Comparison of ENCODE assay signal across 8 cellular contexts in the genomic region with DNA sequence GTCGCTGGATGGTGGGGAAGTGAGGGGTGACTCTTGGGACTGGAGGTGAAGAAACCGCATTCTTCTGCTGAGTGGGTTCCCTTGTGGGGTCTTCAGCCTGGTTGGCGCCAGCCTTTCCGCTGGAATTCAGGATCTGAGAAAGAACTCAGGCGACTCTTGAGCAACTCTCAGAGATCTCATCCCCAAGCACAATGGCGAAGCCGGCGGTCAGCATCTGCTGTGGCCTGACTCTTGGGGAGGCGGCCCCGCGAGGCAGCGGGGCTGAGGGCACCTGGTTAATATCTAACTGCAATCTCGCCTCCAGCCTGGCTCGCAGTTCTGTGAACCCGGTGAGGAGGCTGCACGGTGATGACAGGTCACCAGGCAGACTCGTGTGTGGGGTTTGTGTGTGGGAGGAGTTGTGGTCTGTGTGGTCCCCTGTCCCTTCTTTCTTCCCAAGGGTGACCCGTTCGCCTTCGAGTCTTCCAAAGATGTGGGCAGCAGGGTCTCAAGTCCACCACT. TPM values are rescaled to one million over a fixed set of nuclear protein-coding genes. Genes with fewer than 3 reads are reported as not detected.
DNase-seq lines count a peak whose midpoint lies in the region; ATAC-seq, FAIRE-seq and TF ChIP-seq lines count a peak whose summit lies in the region.

No MANE protein-coding gene starts in this region.

- H3K27ac ChIP-seq in RWPE2 (ENCODE audit: poor library complexity, severe bottlenecking) (peak overlapping the region; percentile 47), K562 (ENCODE audit: extremely low read depth, low read depth, low read length) (peak overlapping the region; percentile 88)

- WGBS in K562 (ENCODE audit: insufficient coverage, low coverage, missing lambda C conversion rate) = 2% methylated on average over 20 of the region's 20 CpGs

- intact Hi-C loops in K562 (cut with micrococcal nuclease) = loop anchor here (2.0 to 5.0 kb wide), 2 partner anchors 29 to 65 kb away; partner anchors contain the start of gene ZNF823

- CTCF ChIA-PET in K562 (lab: Yijun Ruan, JAX; ENCODE audit: low intra/inter-chr PET ratio) = no interaction called here

- H3K4me3 ChIP-seq in RWPE2 (ENCODE audit: severe bottlenecking) (peak overlapping the region; percentile 76), K562 (peak overlapping the region; percentile 96), skeletal muscle satellite cell (ENCODE audit: low read length) (peak overlapping the region; percentile 80)

- H3K9me1 ChIP-seq in K562 (ENCODE audit: control insufficient read depth, insufficient read depth, low read length) = no peaks in the 10 kb centered on the region

- in situ Hi-C loops in K562 (cut with MboI) = no loop called here

- peak; percentile 60 for FAIRE-seq in K562 (lab: Jason Lieb, UNC)

- H3K36me3 ChIP-seq in RWPE2 (ENCODE audit: low read depth) = peaks cover 3% of the 10 kb centered on the region; the same call in 1 of the 2 replicates
- peaks cover 9% of the 10 kb centered on the region; the same call in 2 of the 3 replicates for H3K36me3 ChIP-seq in K562 (ENCODE audit: control insufficient read depth, insufficient read depth, low read length)
- peaks cover 3% of the 10 kb centered on the region for H3K36me3 ChIP-seq in skeletal muscle satellite cell (ENCODE audit: insufficient read depth, low read length)

- ATAC-seq in HG02610 (IDR thresholded peaks at IDR 0.05; ENCODE audit: unreplicated experiment) = peak; percentile 21
- ATAC-seq in RWPE2 (ENCODE audit: low read depth) = peak; percentile 6; the same call in 2 of the 3 replicates
- ATAC-seq in K562 = peak; percentile 36
- ATAC-seq in HG02852 (IDR thresholded peaks at IDR 0.05; ENCODE audit: unreplicated experiment) = no peak

- TF ChIP-seq EP300 in K562 (IDR thresholded peaks at IDR 0.05; ENCODE audit: low read length) = no peak

- H3K9me3 ChIP-seq in RWPE2 (ENCODE audit: severe bottlenecking) (peaks cover 3% of the 10 kb centered on the region), K562 (replicated peaks; ENCODE audit: control insufficient read depth, insufficient read depth, low read depth, low read length) (peaks cover 17% of the 10 kb centered on the region), skeletal muscle satellite cell (replicated peaks; ENCODE audit: low read length) (peaks cover 7% of the 10 kb centered on the region)

- H3K9ac ChIP-seq in K562 (ENCODE audit: insufficient read depth in 1 of 2, low read depth in 2 of 2, low read length in 2 of 2) = peak overlapping the region; percentile 88 to 97
- H3K9ac ChIP-seq in skeletal muscle satellite cell (ENCODE audit: low read depth, low read length) = peak overlapping the region; percentile 97

- no peaks in the 10 kb centered on the region for H3K27me3 ChIP-seq in RWPE2 (ENCODE audit: insufficient read depth, poor library complexity, severe bottlenecking)
- H3K27me3 ChIP-seq in K562 (ENCODE audit: control insufficient read depth in 2 of 2, insufficient read depth in 2 of 2, low read length in 2 of 2) = no peaks in the 10 kb centered on the region
- peaks cover 3% of the 10 kb centered on the region for H3K27me3 ChIP-seq in skeletal muscle satellite cell (ENCODE audit: control insufficient read depth, insufficient read depth, low read length)

- no peak overlapping the region for H2AFZ ChIP-seq in K562 (ENCODE audit: low read depth, low read length)

- no peaks in the 10 kb centered on the region for H4K20me1 ChIP-seq in K562 (replicated peaks; ENCODE audit: control insufficient read depth, insufficient read depth, low read length)

- TF ChIP-seq CTCF in GM10266 (IDR thresholded peaks at IDR 0.05; ENCODE audit: control insufficient read depth, insufficient read depth, low read depth, missing control alignments) (no peak), RWPE2 (IDR thresholded peaks at IDR 0.05; ENCODE audit: poor library complexity, severe bottlenecking) (no peak), K562 (IDR thresholded peaks at IDR 0.05 in 2 of 3, conservative IDR thresholded peaks at IDR 0.05 in 1 of 3; ENCODE audit: insufficient read depth in 2 of 3, low read depth in 1 of 3, low read length in 3 of 3) (no peak)

- BruUV-seq in K562 (replicated peaks; lab: Mats Ljungman, UMichigan) = no TSS peak

- peak; percentile 33 for DNase-seq in GM10266 (ENCODE audit: extremely low spot score)
- DNase-seq in RWPE2 (ENCODE audit: low spot score) = no peak
- peak; percentile 34 to 67 (median 39) for DNase-seq in K562 (ENCODE audit: extremely low read depth in 1 of 4, low spot score in 3 of 4)
- DNase-seq in iPS-NIHi7 (ENCODE audit: extremely low spot score) = peak; percentile 17
- DNase-seq in NCI-H2107 (lab: John Stamatoyannopoulos, UW) = no peak

- H3K4me1 ChIP-seq in RWPE2 (ENCODE audit: insufficient read depth, poor library complexity, severe bottlenecking) (no peaks in the 10 kb centered on the region), K562 (replicated peaks in 1 of 2; ENCODE audit: control insufficient read depth in 2 of 2, insufficient read depth in 2 of 2, low read length in 2 of 2) (peaks cover 7 to 18% of the 10 kb centered on the region in 2 experiments), skeletal muscle satellite cell (ENCODE audit: control insufficient read depth, insufficient read depth, low read length) (peaks cover 8% of the 10 kb centered on the region)

- POLR2A ChIA-PET in K562 (lab: Yijun Ruan, JAX) = interaction anchor here (0.6 kb wide), 2 partner anchors 40 to 345 kb away, joined by 3 read pairs; no protein-coding TSS in a partner anchor

- H3K4me2 ChIP-seq in K562 (ENCODE audit: insufficient read depth, low read length) = peak overlapping the region; percentile 92
- H3K4me2 ChIP-seq in skeletal muscle satellite cell (ENCODE audit: low read length) = peak overlapping the region; percentile 94

- H3K79me2 ChIP-seq in K562 (ENCODE audit: control insufficient read depth, insufficient read depth, low read length) = peaks cover 29% of the 10 kb centered on the region

- TF ChIP-seq RAD21 in K562 (CRISPR knock-in tag; conservative IDR thresholded peaks at IDR 0.05 in 1 of 2, IDR thresholded peaks at IDR 0.05 in 1 of 2) = no peak

- no peak for TF ChIP-seq POLR2A in K562 (conservative IDR thresholded peaks at IDR 0.05)

RNA-seq across cellular contexts. Expression of gene ZNF441, which starts 0.9 kb away (rescaled TPM):
- total RNA-seq in K562 (2011; cell fraction: chromatin; rRNA removed; ENCODE audit: low replicate concordance) = 20.6 and 66.2 TPM in 2 replicates
- total RNA-seq in K562 (2011; cell fraction: nucleolus; rRNA removed) = 11.5 and 20.8 TPM in 2 replicates
- total RNA-seq in K562 (2011; cell fraction: nucleoplasm; rRNA removed) = 23.3 and 24.1 TPM in 2 replicates
- total RNA-seq in K562 (2014; rRNA removed) (7.8 and 8.2 TPM in 2 replicates), K562 (2014; rRNA removed; fragmentation: Illumina TruSeq; extraction: Trizol) (12.0 and 12.2 TPM in 2 replicates), K562 (2015; rRNA removed; fragmentation: Illumina TruSeq; extraction: Trizol) (10.4 and 14.0 TPM in 2 replicates), K562 (2021) (5.6 and 5.7 TPM in 2 replicates)
- polyA plus RNA-seq in K562 (2011; rRNA removed) (10.5 and 11.1 TPM in 2 replicates), K562 (2014; fragmentation: Illumina TruSeq; extraction: Trizol) (6.4 and 8.3 TPM in 2 replicates), K562 (2014; fragmentation: Nextera tagmentation; extraction: Ambion mirVana) (1 to 10 TPM; 1.9 to 3.3 TPM), K562 (2014; rRNA removed) (7.0 and 7.4 TPM in 2 replicates)
- 1.3 and 2.1 TPM in 2 replicates for polyA plus RNA-seq in K562 (2011; cell fraction: cytosol; rRNA removed)
- 22.4 and 23.3 TPM in 2 replicates for polyA plus RNA-seq in K562 (2011; cell fraction: nucleus; rRNA removed)
- polyA plus RNA-seq in K562 (2012) = 3.4 and 5.7 TPM in 2 replicates
- polyA minus RNA-seq in K562 (2011; rRNA and poly(A)+ RNA removed) = 21.8 and 32.6 TPM in 2 replicates
- polyA minus RNA-seq in K562 (2011; cell fraction: cytosol; rRNA and poly(A)+ RNA removed) = 4.3 and 8.7 TPM in 2 replicates
- 21.7 and 40.3 TPM in 2 replicates for polyA minus RNA-seq in K562 (2011; cell fraction: nucleus; rRNA and poly(A)+ RNA removed)
- 7.4 and 11.1 TPM in 2 replicates for total RNA-seq in skeletal muscle satellite cell (2012; rRNA removed)

RNA-seq across cellular contexts. Expression of gene ZNF823, which starts 28.9 kb away (rescaled TPM):
- 6.3 and 16.7 TPM in 2 replicates for total RNA-seq in K562 (2011; cell fraction: chromatin; rRNA removed; ENCODE audit: low replicate concordance)
- total RNA-seq in K562 (2011; cell fraction: nucleolus; rRNA removed) = 4.2 and 4.6 TPM in 2 replicates
- 4.1 and 4.8 TPM in 2 replicates for total RNA-seq in K562 (2011; cell fraction: nucleoplasm; rRNA removed)
- total RNA-seq in K562 (2014; rRNA removed) = 4.0 and 4.2 TPM in 2 replicates
- 8.8 and 9.5 TPM in 2 replicates for total RNA-seq in K562 (2014; rRNA removed; fragmentation: Illumina TruSeq; extraction: Trizol)
- 11.0 and 13.4 TPM in 2 replicates for total RNA-seq in K562 (2015; rRNA removed; fragmentation: Illumina TruSeq; extraction: Trizol)
- total RNA-seq in K562 (2021) = 4.4 and 5.0 TPM in 2 replicates
- 7.7 and 7.9 TPM in 2 replicates for polyA plus RNA-seq in K562 (2011; rRNA removed)
- polyA plus RNA-seq in K562 (2011; cell fraction: cytosol; rRNA removed) = 2.1 and 3.6 TPM in 2 replicates
- polyA plus RNA-seq in K562 (2011; cell fraction: nucleus; rRNA removed) = 4.3 and 7.7 TPM in 2 replicates
- 4.4 and 5.8 TPM in 2 replicates for polyA plus RNA-seq in K562 (2012)
- 6.1 and 6.7 TPM in 2 replicates for polyA plus RNA-seq in K562 (2014; fragmentation: Illumina TruSeq; extraction: Trizol)
- polyA plus RNA-seq in K562 (2014; fragmentation: Nextera tagmentation; extraction: Ambion mirVana) = 10 to 100 TPM in 1 of 2 experiments, 1 to 10 TPM in 1; 5.4 to 11.6 TPM
- polyA plus RNA-seq in K562 (2014; rRNA removed) = 4.1 and 4.6 TPM in 2 replicates
- 15.3 and 21.9 TPM in 2 replicates for polyA minus RNA-seq in K562 (2011; rRNA and poly(A)+ RNA removed)
- 5.2 and 5.9 TPM in 2 replicates for polyA minus RNA-seq in K562 (2011; cell fraction: cytosol; rRNA and poly(A)+ RNA removed)
- polyA minus RNA-seq in K562 (2011; cell fraction: nucleus; rRNA and poly(A)+ RNA removed) = 2.0 and 5.2 TPM in 2 replicates
- 2.8 and 3.5 TPM in 2 replicates for total RNA-seq in skeletal muscle satellite cell (2012; rRNA removed)

RNA-seq across cellular contexts. Expression of gene ZNF491, which starts 30.6 kb away (rescaled TPM):
- total RNA-seq in K562 (2011; cell fraction: chromatin; rRNA removed; ENCODE audit: low replicate concordance) = 2.3 and 4.6 TPM in 2 replicates
- 0.83 and 2.2 TPM in 2 replicates for total RNA-seq in K562 (2011; cell fraction: nucleolus; rRNA removed)
- 3.0 and 3.8 TPM in 2 replicates for total RNA-seq in K562 (2011; cell fraction: nucleoplasm; rRNA removed)
- total RNA-seq in K562 (2014; rRNA removed) (0.27 and 0.53 TPM in 2 replicates), K562 (2014; rRNA removed; fragmentation: Illumina TruSeq; extraction: Trizol) (0.61 and 0.95 TPM in 2 replicates), K562 (2015; rRNA removed; fragmentation: Illumina TruSeq; extraction: Trizol) (0.34 and 0.65 TPM in 2 replicates), K562 (2021) (0.38 and 0.51 TPM in 2 replicates)
- polyA plus RNA-seq in K562 (2011; rRNA removed) (0.56 and 0.70 TPM in 2 replicates), K562 (2014; fragmentation: Illumina TruSeq; extraction: Trizol) (0.25 and 0.28 TPM in 2 replicates), K562 (2014; fragmentation: Nextera tagmentation; extraction: Ambion mirVana) (under 1 TPM in 1 of 2 experiments, not detected in 1; 0.24 TPM), K562 (2014; rRNA removed) (0.19 and 0.22 TPM in 2 replicates)
- polyA plus RNA-seq in K562 (2011; cell fraction: cytosol; rRNA removed) = 0.29 TPM in 1 of 2 replicates, not detected in the other
- polyA plus RNA-seq in K562 (2011; cell fraction: nucleus; rRNA removed) = 0.63 and 1.5 TPM in 2 replicates
- polyA plus RNA-seq in K562 (2012) = 0.18 and 0.42 TPM in 2 replicates
- 1.6 and 2.8 TPM in 2 replicates for polyA minus RNA-seq in K562 (2011; rRNA and poly(A)+ RNA removed)
- polyA minus RNA-seq in K562 (2011; cell fraction: cytosol; rRNA and poly(A)+ RNA removed) = 0.55 TPM in 1 of 2 replicates, not detected in the other
- 0.94 and 1.6 TPM in 2 replicates for polyA minus RNA-seq in K562 (2011; cell fraction: nucleus; rRNA and poly(A)+ RNA removed)
- total RNA-seq in skeletal muscle satellite cell (2012; rRNA removed) = 1.0 and 1.1 TPM in 2 replicates

RNA-seq across cellular contexts. Expression of gene ZNF440, which starts 46.4 kb away (rescaled TPM):
- total RNA-seq in K562 (2011; cell fraction: chromatin; rRNA removed; ENCODE audit: low replicate concordance) = 40.8 and 110 TPM in 2 replicates
- total RNA-seq in K562 (2011; cell fraction: nucleolus; rRNA removed) = 29.2 and 39.6 TPM in 2 replicates
- 54.2 and 68.9 TPM in 2 replicates for total RNA-seq in K562 (2011; cell fraction: nucleoplasm; rRNA removed)
- 13.4 and 18.1 TPM in 2 replicates for total RNA-seq in K562 (2014; rRNA removed)
- 32.6 and 36.4 TPM in 2 replicates for total RNA-seq in K562 (2014; rRNA removed; fragmentation: Illumina TruSeq; extraction: Trizol)
- total RNA-seq in K562 (2015; rRNA removed; fragmentation: Illumina TruSeq; extraction: Trizol) = 25.3 and 26.9 TPM in 2 replicates
- total RNA-seq in K562 (2021) = 19.1 and 19.3 TPM in 2 replicates
- 16.6 and 19.5 TPM in 2 replicates for polyA plus RNA-seq in K562 (2011; rRNA removed)
- 3.1 and 6.3 TPM in 2 replicates for polyA plus RNA-seq in K562 (2011; cell fraction: cytosol; rRNA removed)
- polyA plus RNA-seq in K562 (2011; cell fraction: nucleus; rRNA removed) = 18.1 and 18.4 TPM in 2 replicates
- 7.3 and 8.4 TPM in 2 replicates for polyA plus RNA-seq in K562 (2012)
- 12.1 and 12.7 TPM in 2 replicates for polyA plus RNA-seq in K562 (2014; fragmentation: Illumina TruSeq; extraction: Trizol)
- 1 to 10 TPM; 5.9 to 6.1 TPM for polyA plus RNA-seq in K562 (2014; fragmentation: Nextera tagmentation; extraction: Ambion mirVana)
- polyA plus RNA-seq in K562 (2014; rRNA removed) = 12.2 and 13.3 TPM in 2 replicates
- polyA minus RNA-seq in K562 (2011; rRNA and poly(A)+ RNA removed) = 38.9 and 51.8 TPM in 2 replicates
- 20.8 and 30.1 TPM in 2 replicates for polyA minus RNA-seq in K562 (2011; cell fraction: cytosol; rRNA and poly(A)+ RNA removed)
- polyA minus RNA-seq in K562 (2011; cell fraction: nucleus; rRNA and poly(A)+ RNA removed) = 12.4 and 22.0 TPM in 2 replicates
- 9.2 and 10.6 TPM in 2 replicates for total RNA-seq in skeletal muscle satellite cell (2012; rRNA removed)

Comparison
In these comparisons a context has a peak if more than half of its experiments do, and no peak if none do; other contexts are left out.
1. DNase-seq: peak in GM10266 (single experiment), K562 (4 of 4) and iPS-NIHi7 (single experiment); none in RWPE2 (single experiment) and NCI-H2107 (single experiment).
2. Peak in every context shown above with its lines, with median percentiles within 50 percentile points of each other: H3K4me3 ChIP-seq.